In genomic region chr14:98198385-98198784, GRCh38 we compare ENCODE assay signal across 11 cellular contexts.
DNase-seq lines count a peak whose midpoint lies in the region; ATAC-seq and FAIRE-seq lines count a peak whose summit lies in the region.
"Had no signal": no experiment of that assay in that cellular context is flagged by ENCODE, and none has a peak within 500 bp of the region (broad histone marks: within the 10 kb centered on the region; RNA-seq: fewer than 3 reads in every experiment).

No MANE protein-coding gene starts in this region.

- H3K4me1 ChIP-seq in aorta (ENCODE audit: control insufficient read depth in 1 of 2, insufficient read depth in 2 of 2, low read length in 2 of 2) = no peaks in the 10 kb centered on the region
- H3K4me1 ChIP-seq: prostate gland had no signal

- H3K27ac Mint-ChIP-seq in activated naive CD4-positive, alpha-beta T cell treated with anti-CD3 and anti-CD28 coated beads, Interleukin-2, amount 50 U/mL, for 24 hours = peak overlapping the region; percentile 36
- H3K27ac Mint-ChIP-seq in stimulated activated naive CD8-positive, alpha-beta T cell treated with anti-CD3 and anti-CD28 coated beads, Interleukin-15, amount 100 ng/mL, for 72 hours = peak overlapping the region; percentile 13 to 49
- H3K27ac Mint-ChIP-seq: GM23338 had no signal

- peak overlapping the region; percentile 4 for H3K4me3 Mint-ChIP-seq in activated naive CD4-positive, alpha-beta T cell treated with anti-CD3 and anti-CD28 coated beads, Interleukin-2, amount 50 U/mL, for 24 hours
- peak overlapping the region; percentile 10 to 50 for H3K4me3 Mint-ChIP-seq in stimulated activated naive CD8-positive, alpha-beta T cell treated with anti-CD3 and anti-CD28 coated beads, Interleukin-15, amount 100 ng/mL, for 72 hours
- H3K4me3 Mint-ChIP-seq: GM23338 had no signal

- peak; percentile 84 for ATAC-seq in stimulated activated naive CD8-positive, alpha-beta T cell treated with anti-CD3 and anti-CD28 coated beads, Interleukin-15, amount 100 ng/mL, for 72 hours
- no peak for ATAC-seq in aorta (ENCODE audit: low FRiP score)
- ATAC-seq in GM18517 (IDR thresholded peaks at IDR 0.05; ENCODE audit: unreplicated experiment) = no peak
- no peak for ATAC-seq in HG03469 (IDR thresholded peaks at IDR 0.05; ENCODE audit: unreplicated experiment)
- ATAC-seq: GM23338, left colon had no signal

- peak; percentile 32 for DNase-seq in activated CD4-positive, alpha-beta T cell treated with anti-CD3 and anti-CD28 coated beads for 1 hour
- no peak for DNase-seq in activated CD4-positive, alpha-beta T cell treated with anti-CD3 and anti-CD28 coated beads, Interleukin-2, amount 50 U/mL, for 4 hours
- peak; percentile 60 for DNase-seq in RCC 7860 (ENCODE audit: low spot score)
- DNase-seq in stimulated activated naive CD8-positive, alpha-beta T cell treated with anti-CD3 and anti-CD28 coated beads, Interleukin-15, amount 100 ng/mL, for 72 hours = peak in 1 of 2 donors; percentile 65
- DNase-seq in aorta = no peak
- DNase-seq: left colon had no signal

- no peak overlapping the region for H3K27ac ChIP-seq in aorta (ENCODE audit: low read depth in 1 of 2, low read length in 2 of 2)
- H3K27ac ChIP-seq: prostate gland had no signal

- H3K4me1 Mint-ChIP-seq in activated naive CD4-positive, alpha-beta T cell treated with anti-CD3 and anti-CD28 coated beads, Interleukin-2, amount 50 U/mL, for 24 hours = peaks cover 98% of the 10 kb centered on the region
- H3K4me1 Mint-ChIP-seq in stimulated activated naive CD8-positive, alpha-beta T cell treated with anti-CD3 and anti-CD28 coated beads, Interleukin-15, amount 100 ng/mL, for 72 hours = peaks cover 93% of the 10 kb centered on the region

- intact Hi-C loops in aorta (cut with DNase I) = no loop called here

- FAIRE-seq in RCC 7860 (lab: Jason Lieb, UNC) = peak; percentile 57

- H3K27me3 Mint-ChIP-seq in activated naive CD4-positive, alpha-beta T cell treated with anti-CD3 and anti-CD28 coated beads, Interleukin-2, amount 50 U/mL, for 24 hours = no peaks in the 10 kb centered on the region
- H3K27me3 Mint-ChIP-seq in stimulated activated naive CD8-positive, alpha-beta T cell treated with anti-CD3 and anti-CD28 coated beads, Interleukin-15, amount 100 ng/mL, for 72 hours = no peaks in the 10 kb centered on the region

- no peaks in the 10 kb centered on the region for H3K27me3 ChIP-seq in aorta (ENCODE audit: control insufficient read depth in 1 of 2, insufficient read depth in 2 of 2, low read length in 1 of 2)

- WGBS in aorta, 2 donors = 47% methylated on average over 10 of the region's 10 CpGs

- H3K4me3 ChIP-seq in aorta (ENCODE audit: low read length in 2 of 2) = no peak overlapping the region
- H3K4me3 ChIP-seq: GM23338, prostate gland had no signal

- no peaks in the 10 kb centered on the region for H3K9me3 ChIP-seq in aorta (ENCODE audit: control insufficient read depth, low read length)
- H3K9me3 ChIP-seq: prostate gland had no signal

- H3K36me3 Mint-ChIP-seq in activated naive CD4-positive, alpha-beta T cell treated with anti-CD3 and anti-CD28 coated beads, Interleukin-2, amount 50 U/mL, for 24 hours = peaks cover 3% of the 10 kb centered on the region

- H3K36me3 ChIP-seq in aorta (ENCODE audit: control insufficient read depth in 1 of 2, insufficient read depth in 2 of 2, low read length in 1 of 2) = no peaks in the 10 kb centered on the region
- H3K36me3 ChIP-seq: prostate gland had no signal

- H3K9me3 Mint-ChIP-seq in activated naive CD4-positive, alpha-beta T cell treated with anti-CD3 and anti-CD28 coated beads, Interleukin-2, amount 50 U/mL, for 24 hours = peaks cover 11% of the 10 kb centered on the region
- H3K9me3 Mint-ChIP-seq in stimulated activated naive CD8-positive, alpha-beta T cell treated with anti-CD3 and anti-CD28 coated beads, Interleukin-15, amount 100 ng/mL, for 72 hours = no peaks in the 10 kb centered on the region

Comparison
In these comparisons a context has a peak if more than half of its experiments do, and no peak if none do; other contexts are left out.
1. DNase-seq: peak in activated CD4-positive, alpha-beta T cell treated with anti-CD3 and anti-CD28 coated beads for 1 hour (single experiment) and RCC 7860 (single experiment); none in activated CD4-positive, alpha-beta T cell treated with anti-CD3 and anti-CD28 coated beads, Interleukin-2, amount 50 U/mL, for 4 hours (0 of 2) and aorta (0 of 2).